In the genomic region with DNA sequence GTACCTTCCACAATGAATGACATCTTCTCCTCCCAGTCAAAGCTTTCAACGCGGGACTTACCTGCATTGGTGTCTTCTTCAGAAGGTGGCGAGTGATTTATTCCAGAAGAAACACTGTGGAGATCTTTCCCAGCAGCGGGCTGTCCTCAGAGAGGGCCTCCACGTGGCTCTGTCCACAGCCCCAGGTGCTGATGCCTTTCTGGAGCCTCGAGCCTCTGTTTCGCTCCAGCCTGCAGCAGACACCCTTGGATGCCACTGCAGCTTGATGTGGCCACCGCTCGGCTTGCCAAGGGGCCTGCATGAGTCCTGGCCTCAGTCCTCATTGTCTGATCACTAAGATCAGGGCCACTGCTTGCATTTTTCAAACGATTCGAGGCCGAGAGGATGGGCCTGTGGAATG, we compare ENCODE assay signal across 1 cellular context.
TF ChIP-seq lines count a peak whose summit lies in the region.

No MANE protein-coding gene starts in this region.

TF ChIP-seq in HepG2, 621 proteins besides CTCF, POLR2A, EP300 and RAD21:
- TF ChIP-seq AGO2 (optimal IDR thresholded peaks at IDR 0.05; ENCODE audit: low read depth, low read length), result no peak
- TF ChIP-seq, protein P1, sequence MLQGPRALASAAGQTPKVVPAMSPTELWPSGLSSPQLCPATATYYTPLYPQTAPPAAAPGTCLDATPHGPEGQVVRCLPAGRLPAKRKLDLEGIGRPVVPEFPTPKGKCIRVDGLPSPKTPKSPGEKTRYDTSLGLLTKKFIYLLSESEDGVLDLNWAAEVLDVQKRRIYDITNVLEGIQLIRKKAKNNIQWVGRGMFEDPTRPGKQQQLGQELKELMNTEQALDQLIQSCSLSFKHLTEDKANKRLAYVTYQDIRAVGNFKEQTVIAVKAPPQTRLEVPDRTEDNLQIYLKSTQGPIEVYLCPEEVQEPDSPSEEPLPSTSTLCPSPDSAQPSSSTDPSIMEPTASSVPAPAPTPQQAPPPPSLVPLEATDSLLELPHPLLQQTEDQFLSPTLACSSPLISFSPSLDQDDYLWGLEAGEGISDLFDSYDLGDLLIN (CRISPR knock-in tag; IDR thresholded peaks at IDR 0.05; ENCODE audit: borderline replicate concordance), result no peak
- TF ChIP-seq NR2F2 (IDR thresholded peaks at IDR 0.05; ENCODE audit: borderline replicate concordance, low read depth), result no peak
- no peak for TF ChIP-seq PRMT3 (CRISPR knock-in tag; IDR thresholded peaks at IDR 0.05; ENCODE audit: borderline replicate concordance, low read depth)
- TF ChIP-seq, protein P2, sequence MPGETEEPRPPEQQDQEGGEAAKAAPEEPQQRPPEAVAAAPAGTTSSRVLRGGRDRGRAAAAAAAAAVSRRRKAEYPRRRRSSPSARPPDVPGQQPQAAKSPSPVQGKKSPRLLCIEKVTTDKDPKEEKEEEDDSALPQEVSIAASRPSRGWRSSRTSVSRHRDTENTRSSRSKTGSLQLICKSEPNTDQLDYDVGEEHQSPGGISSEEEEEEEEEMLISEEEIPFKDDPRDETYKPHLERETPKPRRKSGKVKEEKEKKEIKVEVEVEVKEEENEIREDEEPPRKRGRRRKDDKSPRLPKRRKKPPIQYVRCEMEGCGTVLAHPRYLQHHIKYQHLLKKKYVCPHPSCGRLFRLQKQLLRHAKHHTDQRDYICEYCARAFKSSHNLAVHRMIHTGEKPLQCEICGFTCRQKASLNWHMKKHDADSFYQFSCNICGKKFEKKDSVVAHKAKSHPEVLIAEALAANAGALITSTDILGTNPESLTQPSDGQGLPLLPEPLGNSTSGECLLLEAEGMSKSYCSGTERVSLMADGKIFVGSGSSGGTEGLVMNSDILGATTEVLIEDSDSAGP (CRISPR knock-in tag; IDR thresholded peaks at IDR 0.05; ENCODE audit: borderline replicate concordance), result no peak
- no peak for TF ChIP-seq ZNF510 (CRISPR knock-in tag; IDR thresholded peaks at IDR 0.05; ENCODE audit: low read depth)
- TF ChIP-seq CHD2 (IDR thresholded peaks at IDR 0.05; ENCODE audit: low read depth, low read length), result no peak
- TF ChIP-seq TOPORS (CRISPR knock-in tag; IDR thresholded peaks at IDR 0.05), result no peak
- no peak for TF ChIP-seq ZNF367 (CRISPR knock-in tag; IDR thresholded peaks at IDR 0.05; ENCODE audit: borderline replicate concordance)
- TF ChIP-seq NR3C1 (CRISPR knock-in tag; IDR thresholded peaks at IDR 0.05), result no peak
- no peak for TF ChIP-seq ARID2 (CRISPR knock-in tag; IDR thresholded peaks at IDR 0.05; ENCODE audit: borderline replicate concordance)
- TF ChIP-seq, protein P3, sequence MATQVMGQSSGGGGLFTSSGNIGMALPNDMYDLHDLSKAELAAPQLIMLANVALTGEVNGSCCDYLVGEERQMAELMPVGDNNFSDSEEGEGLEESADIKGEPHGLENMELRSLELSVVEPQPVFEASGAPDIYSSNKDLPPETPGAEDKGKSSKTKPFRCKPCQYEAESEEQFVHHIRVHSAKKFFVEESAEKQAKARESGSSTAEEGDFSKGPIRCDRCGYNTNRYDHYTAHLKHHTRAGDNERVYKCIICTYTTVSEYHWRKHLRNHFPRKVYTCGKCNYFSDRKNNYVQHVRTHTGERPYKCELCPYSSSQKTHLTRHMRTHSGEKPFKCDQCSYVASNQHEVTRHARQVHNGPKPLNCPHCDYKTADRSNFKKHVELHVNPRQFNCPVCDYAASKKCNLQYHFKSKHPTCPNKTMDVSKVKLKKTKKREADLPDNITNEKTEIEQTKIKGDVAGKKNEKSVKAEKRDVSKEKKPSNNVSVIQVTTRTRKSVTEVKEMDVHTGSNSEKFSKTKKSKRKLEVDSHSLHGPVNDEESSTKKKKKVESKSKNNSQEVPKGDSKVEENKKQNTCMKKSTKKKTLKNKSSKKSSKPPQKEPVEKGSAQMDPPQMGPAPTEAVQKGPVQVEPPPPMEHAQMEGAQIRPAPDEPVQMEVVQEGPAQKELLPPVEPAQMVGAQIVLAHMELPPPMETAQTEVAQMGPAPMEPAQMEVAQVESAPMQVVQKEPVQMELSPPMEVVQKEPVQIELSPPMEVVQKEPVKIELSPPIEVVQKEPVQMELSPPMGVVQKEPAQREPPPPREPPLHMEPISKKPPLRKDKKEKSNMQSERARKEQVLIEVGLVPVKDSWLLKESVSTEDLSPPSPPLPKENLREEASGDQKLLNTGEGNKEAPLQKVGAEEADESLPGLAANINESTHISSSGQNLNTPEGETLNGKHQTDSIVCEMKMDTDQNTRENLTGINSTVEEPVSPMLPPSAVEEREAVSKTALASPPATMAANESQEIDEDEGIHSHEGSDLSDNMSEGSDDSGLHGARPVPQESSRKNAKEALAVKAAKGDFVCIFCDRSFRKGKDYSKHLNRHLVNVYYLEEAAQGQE (IDR thresholded peaks at IDR 0.05; ENCODE audit: borderline replicate concordance in 1 of 2, low read depth in 1 of 2, low read length in 2 of 2), result peak; percentile 68 to 91
- no peak for TF ChIP-seq BRCA1 (CRISPR knock-in tag; IDR thresholded peaks at IDR 0.05)
- TF ChIP-seq, protein P4, sequence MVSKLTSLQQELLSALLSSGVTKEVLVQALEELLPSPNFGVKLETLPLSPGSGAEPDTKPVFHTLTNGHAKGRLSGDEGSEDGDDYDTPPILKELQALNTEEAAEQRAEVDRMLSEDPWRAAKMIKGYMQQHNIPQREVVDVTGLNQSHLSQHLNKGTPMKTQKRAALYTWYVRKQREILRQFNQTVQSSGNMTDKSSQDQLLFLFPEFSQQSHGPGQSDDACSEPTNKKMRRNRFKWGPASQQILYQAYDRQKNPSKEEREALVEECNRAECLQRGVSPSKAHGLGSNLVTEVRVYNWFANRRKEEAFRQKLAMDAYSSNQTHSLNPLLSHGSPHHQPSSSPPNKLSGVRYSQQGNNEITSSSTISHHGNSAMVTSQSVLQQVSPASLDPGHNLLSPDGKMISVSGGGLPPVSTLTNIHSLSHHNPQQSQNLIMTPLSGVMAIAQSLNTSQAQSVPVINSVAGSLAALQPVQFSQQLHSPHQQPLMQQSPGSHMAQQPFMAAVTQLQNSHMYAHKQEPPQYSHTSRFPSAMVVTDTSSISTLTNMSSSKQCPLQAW (CRISPR knock-in tag; IDR thresholded peaks at IDR 0.05), result no peak
- peak; percentile 85 for TF ChIP-seq MIER2 (CRISPR knock-in tag; IDR thresholded peaks at IDR 0.05)
